ENCODE assay signal across 15 cellular contexts in the genomic region with DNA sequence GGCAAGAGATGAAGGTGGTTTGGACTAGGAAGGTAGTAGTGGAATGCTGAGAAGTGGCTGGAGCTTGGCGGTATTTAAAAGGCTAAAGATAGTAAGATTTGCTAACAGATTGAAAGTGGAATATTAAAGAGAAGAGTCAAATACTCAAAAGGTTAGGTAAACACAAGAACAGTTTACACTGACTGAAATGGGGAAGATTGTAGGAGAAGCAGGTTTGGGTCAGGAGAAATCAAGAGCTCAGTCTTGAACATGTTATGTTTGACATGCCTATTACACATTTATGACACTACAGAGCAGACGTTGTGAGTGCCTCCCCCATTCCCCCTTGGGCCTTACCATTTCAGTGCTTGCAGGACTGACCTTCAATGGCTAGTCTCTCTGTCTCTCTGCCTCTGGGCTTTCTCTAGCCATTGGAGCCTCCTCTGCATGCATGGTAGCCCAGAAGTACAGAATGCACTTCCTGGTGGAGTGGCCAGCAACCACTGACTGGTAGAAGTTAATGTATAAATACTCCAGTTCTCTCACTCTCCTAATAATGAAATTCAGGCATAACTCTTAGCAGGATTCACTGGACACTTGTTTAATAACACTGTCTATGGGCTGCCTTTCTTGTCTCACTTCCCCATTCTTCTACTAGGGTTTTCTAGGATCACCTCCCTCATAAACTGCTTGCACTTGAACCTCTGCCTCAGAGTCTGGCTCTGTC. TPM values are rescaled to one million over a fixed set of nuclear protein-coding genes. Genes with fewer than 3 reads are reported as not detected.
A peak's percentile ranks its signal among the peaks of the same experiment; 100 is the strongest.
DNase-seq lines count a peak whose midpoint lies in the region; ATAC-seq, FAIRE-seq and TF ChIP-seq lines count a peak whose summit lies in the region.
"Had no signal": no experiment of that assay in that cellular context is flagged by ENCODE, and none has a peak within 500 bp of the region (broad histone marks: within the 10 kb centered on the region; RNA-seq: fewer than 3 reads in every experiment).

No MANE protein-coding gene starts in this region.

- no peaks in the 10 kb centered on the region for H3K79me2 ChIP-seq in GM12878 (ENCODE audit: control insufficient read depth, insufficient read depth, low read length)

- TF ChIP-seq EP300 in GM12878 (IDR thresholded peaks at IDR 0.05; ENCODE audit: borderline replicate concordance in 1 of 2, control insufficient read depth in 1 of 2, low read depth in 2 of 2, low read length in 2 of 2): no peak

- no peak overlapping the region for H3K9ac ChIP-seq in GM12878 (ENCODE audit: control insufficient read depth, insufficient read depth, low read length)
- H3K9ac ChIP-seq: neural progenitor cell had no signal

- TF ChIP-seq RAD21 in GM12878 (IDR thresholded peaks at IDR 0.05; ENCODE audit: insufficient read depth, low read depth, low read length): no peak

- no TSS peak for BruUV-seq in GM12878 (replicated peaks; lab: Mats Ljungman, UMichigan)

- H3K27me3 ChIP-seq in GM12878 (replicated peaks in 1 of 2; ENCODE audit: control insufficient read depth in 2 of 2, insufficient read depth in 2 of 2, low read length in 1 of 2): no peaks in the 10 kb centered on the region
- no peaks in the 10 kb centered on the region for H3K27me3 ChIP-seq in upper lobe of right lung
- no peaks in the 10 kb centered on the region for H3K27me3 ChIP-seq in esophagus squamous epithelium
- H3K27me3 ChIP-seq: neural progenitor cell, right atrium auricular region, vagina had no signal

- CTCF ChIA-PET in GM12878 (lab: Yijun Ruan, JAX): no interaction called here

- H2AFZ ChIP-seq in GM12878 (ENCODE audit: control insufficient read depth, low read depth, low read length): no peak overlapping the region
- H2AFZ ChIP-seq: neural progenitor cell had no signal

- FAIRE-seq in GM12878 (lab: Jason Lieb, UNC): no peak

- SMC1A ChIA-PET in GM12878 (lab: Charles Lee; ENCODE audit: uncharacterized antibody, unreplicated experiment): interaction anchor here (2.2 kb wide), 1 partner anchor 8 kb away, joined by 5 read pairs; no protein-coding TSS in a partner anchor

- no peak for DNase-seq in GM12878 (ENCODE audit: low read depth, low spot score)
- no peak for DNase-seq in upper lobe of right lung
- DNase-seq in esophagus squamous epithelium (lab: John Stamatoyannopoulos, UW): no peak
- DNase-seq: amniotic stem cell; CD4-positive, CD25-positive, alpha-beta regulatory T cell; lower lobe of right lung; NCI-H2029 treated with DMSO at 0.1 percent for 48 hours; SHP77 had no signal

- H3K27ac ChIP-seq in GM12878 (ENCODE audit: control insufficient read depth, insufficient read depth) (no peak overlapping the region), upper lobe of right lung (no peak overlapping the region), esophagus squamous epithelium (no peak overlapping the region)
- H3K27ac ChIP-seq: lower lobe of right lung, neural progenitor cell, right atrium auricular region, vagina had no signal

- H3K4me2 ChIP-seq in GM12878 (ENCODE audit: control insufficient read depth, insufficient read depth): no peak overlapping the region
- H3K4me2 ChIP-seq: neural progenitor cell had no signal

- no peaks in the 10 kb centered on the region for H3K4me1 ChIP-seq in GM12878 (ENCODE audit: control insufficient read depth, insufficient read depth, low read length)
- no peaks in the 10 kb centered on the region for H3K4me1 ChIP-seq in upper lobe of right lung
- no peaks in the 10 kb centered on the region for H3K4me1 ChIP-seq in esophagus squamous epithelium
- H3K4me1 ChIP-seq: lower lobe of right lung, neural progenitor cell, right atrium auricular region, vagina had no signal

- POLR2A ChIA-PET in GM12878 (lab: Charles Lee): no interaction called here

- intact Hi-C loops in GM12878 (cut with micrococcal nuclease; ENCODE audit: unreplicated experiment) (no loop called here), upper lobe of right lung (cut with DNase I) (no loop called here), esophagus squamous epithelium (cut with DNase I) (no loop called here)

- 20% methylated on average over 2 of the region's 2 CpGs for WGBS in GM12878 (ENCODE audit: insufficient coverage, insufficient replicate concordance, low lambda C conversion rate, missing lambda C conversion rate)
- 58 to 62% methylated on average over 2 of the region's 2 CpGs for WGBS in esophagus squamous epithelium, 2 donors

- H3K4me3 ChIP-seq in GM12878 (no peak overlapping the region), upper lobe of right lung (no peak overlapping the region), esophagus squamous epithelium (no peak overlapping the region)
- H3K4me3 ChIP-seq: lower lobe of right lung, neural progenitor cell, right atrium auricular region, vagina had no signal

- no peaks in the 10 kb centered on the region for H3K36me3 ChIP-seq in GM12878 (ENCODE audit: control insufficient read depth in 2 of 2, insufficient read depth in 2 of 2, low read length in 1 of 2)
- H3K36me3 ChIP-seq in upper lobe of right lung: no peaks in the 10 kb centered on the region
- no peaks in the 10 kb centered on the region for H3K36me3 ChIP-seq in esophagus squamous epithelium
- H3K36me3 ChIP-seq: lower lobe of right lung, neural progenitor cell, right atrium auricular region, vagina had no signal

- ATAC-seq in GM19438 (IDR thresholded peaks at IDR 0.05; ENCODE audit: low read depth, unreplicated experiment) (peak; percentile 59), HG03342 (IDR thresholded peaks at IDR 0.05; ENCODE audit: unreplicated experiment) (peak; percentile 48), GM12878 (peak; percentile 72), upper lobe of right lung (peak; percentile 44), HG03039 (IDR thresholded peaks at IDR 0.05; ENCODE audit: unreplicated experiment) (no peak), HG02571 (IDR thresholded peaks at IDR 0.05; ENCODE audit: unreplicated experiment) (no peak)

- H3K9me3 ChIP-seq in GM12878 (replicated peaks; ENCODE audit: control insufficient read depth, insufficient read depth, low read length) (no peaks in the 10 kb centered on the region), upper lobe of right lung (no peaks in the 10 kb centered on the region), esophagus squamous epithelium (no peaks in the 10 kb centered on the region)
- H3K9me3 ChIP-seq: right atrium auricular region, vagina had no signal

- no peaks in the 10 kb centered on the region for H4K20me1 ChIP-seq in GM12878 (ENCODE audit: control insufficient read depth, insufficient read depth)

- no peak for TF ChIP-seq CTCF in GM12878 (IDR thresholded peaks at IDR 0.05 in 2 of 3, conservative IDR thresholded peaks at IDR 0.05 in 1 of 3; ENCODE audit: control insufficient read depth in 2 of 3, extremely low read depth in 1 of 3, insufficient read depth in 1 of 3, low read depth in 3 of 3, low read length in 3 of 3)
- no peak for TF ChIP-seq CTCF in upper lobe of right lung (IDR thresholded peaks at IDR 0.05)
- TF ChIP-seq CTCF in esophagus squamous epithelium (IDR thresholded peaks at IDR 0.05): no peak

- RAD21 ChIA-PET in GM12878 (lab: Charles Lee; ENCODE audit: unreplicated experiment): no interaction called here

- in situ Hi-C loops in GM12878 (cut with MboI): no loop called here

- no peak for TF ChIP-seq POLR2A in GM12878 (IDR thresholded peaks at IDR 0.05; ENCODE audit: low read depth, low read length)
- no peak for TF ChIP-seq POLR2A in esophagus squamous epithelium (IDR thresholded peaks at IDR 0.05)

TF ChIP-seq in GM12878, 131 proteins besides CTCF, POLR2A, EP300 and RAD21 (continues in another document):
- TF ChIP-seq ZSCAN29 (IDR thresholded peaks at IDR 0.05) (no peak), MTA3 (IDR thresholded peaks at IDR 0.05; ENCODE audit: borderline replicate concordance, low read length) (no peak), POU2F2 (IDR thresholded peaks at IDR 0.05; ENCODE audit: borderline replicate concordance, low read depth, low read length) (no peak)
- TF ChIP-seq, protein P1, sequence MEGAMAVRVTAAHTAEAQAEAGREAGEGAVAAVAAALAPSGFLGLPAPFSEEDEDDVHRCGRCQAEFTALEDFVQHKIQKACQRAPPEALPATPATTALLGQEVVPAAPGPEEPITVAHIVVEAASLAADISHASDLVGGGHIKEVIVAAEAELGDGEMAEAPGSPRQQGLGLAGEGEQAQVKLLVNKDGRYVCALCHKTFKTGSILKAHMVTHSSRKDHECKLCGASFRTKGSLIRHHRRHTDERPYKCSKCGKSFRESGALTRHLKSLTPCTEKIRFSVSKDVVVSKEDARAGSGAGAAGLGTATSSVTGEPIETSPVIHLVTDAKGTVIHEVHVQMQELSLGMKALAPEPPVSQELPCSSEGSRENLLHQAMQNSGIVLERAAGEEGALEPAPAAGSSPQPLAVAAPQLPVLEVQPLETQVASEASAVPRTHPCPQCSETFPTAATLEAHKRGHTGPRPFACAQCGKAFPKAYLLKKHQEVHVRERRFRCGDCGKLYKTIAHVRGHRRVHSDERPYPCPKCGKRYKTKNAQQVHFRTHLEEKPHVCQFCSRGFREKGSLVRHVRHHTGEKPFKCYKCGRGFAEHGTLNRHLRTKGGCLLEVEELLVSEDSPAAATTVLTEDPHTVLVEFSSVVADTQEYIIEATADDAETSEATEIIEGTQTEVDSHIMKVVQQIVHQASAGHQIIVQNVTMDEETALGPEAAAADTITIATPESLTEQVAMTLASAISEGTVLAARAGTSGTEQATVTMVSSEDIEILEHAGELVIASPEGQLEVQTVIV (IDR thresholded peaks at IDR 0.05; ENCODE audit: borderline replicate concordance, partially characterized antibody): no peak

RNA-seq across cellular contexts. Expression of a gene that starts 56.8 kb away (rescaled TPM):
- 281 and 289 TPM in 2 replicates for total RNA-seq in GM12878 (2013; cell fraction: nucleolus; rRNA removed)
- total RNA-seq in GM12878 (2014; rRNA removed) (62.5 and 76.2 TPM in 2 replicates), GM12878 (2014; rRNA removed; fragmentation: Illumina TruSeq; extraction: Trizol) (123 and 137 TPM in 2 replicates), GM12878 (2021) (131 and 142 TPM in 2 replicates), upper lobe of right lung (167 TPM), esophagus squamous epithelium (100 to 1,000 TPM in 3 of 4 donors, 10 to 100 TPM in 1; 86.6 to 278 (median 148) TPM)
- 24.3 TPM for polyA plus RNA-seq in GM12878 (2011; ENCODE audit: low read depth)
- polyA plus RNA-seq in GM12878 (2011; rRNA removed) (193 and 302 TPM in 2 replicates), GM12878 (2014; fragmentation: Illumina TruSeq; extraction: Trizol) (185 and 250 TPM in 2 replicates), GM12878 (2014; fragmentation: Nextera tagmentation; extraction: Ambion mirVana) (10 to 100 TPM; 74.9 to 94.1 TPM), GM12878 (2014; rRNA removed) (103 and 140 TPM in 2 replicates), GM12878 (2016; fragmentation: Nextera tagmentation; extraction: Ambion mirVana) (10 to 100 TPM; 24.0 to 26.8 TPM)
- polyA plus RNA-seq in GM12878 (2011; cell fraction: cytosol; rRNA removed): 64.6 and 75.4 TPM in 2 replicates
- 182 and 213 TPM in 2 replicates for polyA plus RNA-seq in GM12878 (2011; cell fraction: nucleus; rRNA removed)
- 38.9 and 82.7 TPM in 2 replicates for polyA plus RNA-seq in GM12878 (2012)
- 159 and 212 TPM in 2 replicates for polyA minus RNA-seq in GM12878 (2011; rRNA and poly(A)+ RNA removed)
- polyA minus RNA-seq in GM12878 (2011; cell fraction: cytosol; rRNA and poly(A)+ RNA removed): 62.0 and 67.2 TPM in 2 replicates
- 134 and 186 TPM in 2 replicates for polyA minus RNA-seq in GM12878 (2011; cell fraction: nucleus; rRNA and poly(A)+ RNA removed)

Comparison
In these comparisons a context has a peak if more than half of its experiments do, and no peak if none do; other contexts are left out.
1. ATAC-seq: peak in GM19438 (single experiment), HG03342 (single experiment), GM12878 (single experiment) and upper lobe of right lung (single experiment); none in HG03039 (single experiment) and HG02571 (single experiment).